ENCODE assay signal across 9 cellular contexts in the genomic region with DNA sequence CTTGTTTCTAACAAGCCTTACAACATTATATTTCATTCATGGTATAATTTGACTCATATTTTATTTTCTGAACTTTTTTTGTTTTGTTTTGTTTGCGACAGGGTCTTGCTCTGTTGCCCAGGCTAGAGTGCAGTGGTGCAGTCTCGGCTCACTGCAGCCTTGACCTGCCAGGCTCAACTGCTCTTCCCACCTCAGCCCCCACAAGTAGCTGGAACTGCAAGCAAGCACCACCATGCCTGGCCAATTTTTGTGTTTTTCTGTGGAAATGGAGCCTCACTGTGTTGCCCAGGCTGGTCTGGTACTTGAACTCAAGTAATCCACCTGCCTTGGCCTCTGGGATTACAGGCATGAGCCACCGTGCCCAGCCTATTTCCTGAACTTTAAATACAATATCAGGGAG. TPM values are rescaled to one million over a fixed set of nuclear protein-coding genes. Genes with fewer than 3 reads are reported as not detected.
"Had no signal": no experiment of that assay in that cellular context is flagged by ENCODE, and none has a peak within 500 bp of the region (broad histone marks: within the 10 kb centered on the region; RNA-seq: fewer than 3 reads in every experiment).

No MANE protein-coding gene starts in this region.

- H3K4me1 Mint-ChIP-seq: H9 had no signal

- H3K27ac Mint-ChIP-seq: H9 had no signal

- H3K9me3 Mint-ChIP-seq: H9 had no signal

- H3K9ac ChIP-seq: GM23248 had no signal

- H3K4me3 Mint-ChIP-seq: H9 had no signal

- H2AFZ ChIP-seq: GM23248 had no signal

- DNase-seq: GM23248, GOT3, H9, HCEC 1CT, IMR-90 had no signal

- ATAC-seq: K562 had no signal

- H3K27ac ChIP-seq: GM23248 had no signal

- H3K4me3 ChIP-seq: GM23248, K562 had no signal

- FAIRE-seq: H54, HTR-8/SVneo, K562 had no signal

RNA-seq across cellular contexts. Expression of a gene that starts 42.5 kb away (rescaled TPM):
- total RNA-seq: GM23248, HT-29 had no signal
- polyA plus RNA-seq: GM23248, IMR-90, K562 had no signal
